ENCODE assay signal across 21 cellular contexts in the genomic region with DNA sequence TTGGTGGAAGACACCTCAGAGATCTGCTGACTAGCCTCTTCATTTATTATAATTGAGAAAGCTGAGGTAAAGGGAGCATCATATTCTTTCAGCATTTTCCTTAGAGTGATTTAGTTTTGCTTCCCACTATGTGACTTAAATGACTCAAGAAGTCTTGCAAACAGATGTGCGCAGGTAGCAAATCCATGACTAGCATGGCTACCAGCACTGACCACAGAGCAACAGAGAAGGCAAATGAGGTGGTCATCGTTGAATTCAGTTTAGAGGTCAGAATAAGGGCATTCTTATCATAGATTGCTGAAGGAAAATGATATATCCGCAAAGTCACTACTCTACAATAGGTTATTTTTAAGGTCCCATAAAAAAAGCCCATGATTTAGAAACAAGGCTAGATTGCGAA.
DNase-seq lines count a peak whose midpoint lies in the region; ATAC-seq, FAIRE-seq and TF ChIP-seq lines count a peak whose summit lies in the region.
"Had no signal": no experiment of that assay in that cellular context is flagged by ENCODE, and none has a peak within 500 bp of the region (broad histone marks: within the 10 kb centered on the region; RNA-seq: fewer than 3 reads in every experiment).

No MANE protein-coding gene starts in this region.

- H3K27me3 Mint-ChIP-seq in activated T-helper 1 cell treated with anti-CD3 and anti-CD28 coated beads, Interleukin-12 subunit alpha, Interleukin-12 subunit beta, Interleukin-2, Interleukin-4 antibody, amounts not matched to agents 30 ng/mL and 10 ng/mL and 1 ng/mL, durations not matched to agents 14 hours and 24 hours and 36 hours (ENCODE audit: insufficient read depth): no peaks in the 10 kb centered on the region

- H3K27ac ChIP-seq in parathyroid adenoma (no peak overlapping the region), psoas muscle (no peak overlapping the region)
- H3K27ac ChIP-seq: adrenal gland, dorsolateral prefrontal cortex, gastrocnemius medialis, pancreas had no signal

- no peaks in the 10 kb centered on the region for H3K9me3 ChIP-seq in parathyroid adenoma (ENCODE audit: control insufficient read depth, low read length)
- H3K9me3 ChIP-seq in psoas muscle: no peaks in the 10 kb centered on the region
- H3K9me3 ChIP-seq: adrenal gland, gastrocnemius medialis, MG63, pancreas had no signal

- peak overlapping the region; percentile 69 for H2AFZ ChIP-seq in parathyroid adenoma

- no peaks in the 10 kb centered on the region for H3K27me3 ChIP-seq in parathyroid adenoma (ENCODE audit: control insufficient read depth, insufficient read depth, low read length)
- H3K27me3 ChIP-seq in psoas muscle (ENCODE audit: insufficient read depth in 3 of 3, low read length in 2 of 3): no peaks in the 10 kb centered on the region
- H3K27me3 ChIP-seq: adrenal gland, dorsolateral prefrontal cortex, gastrocnemius medialis, MG63, pancreas had no signal

- no peak overlapping the region for H3K4me3 Mint-ChIP-seq in activated T-helper 1 cell treated with anti-CD3 and anti-CD28 coated beads, Interleukin-12 subunit alpha, Interleukin-12 subunit beta, Interleukin-2, Interleukin-4 antibody, amounts not matched to agents 30 ng/mL and 10 ng/mL and 1 ng/mL, durations not matched to agents 14 hours and 24 hours and 36 hours
- H3K4me3 Mint-ChIP-seq: type B pancreatic cell had no signal

- no peaks in the 10 kb centered on the region for H3K79me2 ChIP-seq in parathyroid adenoma

- H3K4me3 ChIP-seq in parathyroid adenoma (ENCODE audit: low read depth, low read length) (no peak overlapping the region), psoas muscle (no peak overlapping the region)
- H3K4me3 ChIP-seq: adrenal gland, dorsolateral prefrontal cortex, gastrocnemius medialis, MG63, pancreas had no signal

- 92 to 97% (median 93%) methylated on average over 4 of the region's 4 CpGs for WGBS in psoas muscle, 3 donors

- H3K4me1 ChIP-seq in parathyroid adenoma (peaks cover 10% of the 10 kb centered on the region), psoas muscle (no peaks in the 10 kb centered on the region)
- H3K4me1 ChIP-seq: adrenal gland, gastrocnemius medialis had no signal

- intact Hi-C loops in activated T-helper 1 cell treated with anti-CD3 and anti-CD28 coated beads, Interleukin-12 subunit alpha, Interleukin-12 subunit beta, Interleukin-2, Interleukin-4 antibody, amounts not matched to agents 30 ng/mL and 10 ng/mL and 1 ng/mL, durations not matched to agents 14 hours and 24 hours and 36 hours (cut with micrococcal nuclease): loop anchor here (1.0 kb wide), 1 partner anchor 8 kb away; no protein-coding TSS in a partner anchor
- intact Hi-C loops in psoas muscle (cut with DNase I): no loop called here

- peak; percentile 44 for FAIRE-seq in GM12892 (lab: Jason Lieb, UNC)
- FAIRE-seq: HepG2, pancreas had no signal

- no peak for TF ChIP-seq CTCF in GM20000 (IDR thresholded peaks at IDR 0.05; ENCODE audit: extremely low read depth, missing control alignments)
- TF ChIP-seq CTCF in parathyroid adenoma (IDR thresholded peaks at IDR 0.05): no peak
- no peak for TF ChIP-seq CTCF in psoas muscle (IDR thresholded peaks at IDR 0.05)

- H3K4me2 ChIP-seq in parathyroid adenoma (ENCODE audit: low read length): no peak overlapping the region

- peaks cover 4% of the 10 kb centered on the region for H3K9me3 Mint-ChIP-seq in activated T-helper 1 cell treated with anti-CD3 and anti-CD28 coated beads, Interleukin-12 subunit alpha, Interleukin-12 subunit beta, Interleukin-2, Interleukin-4 antibody, amounts not matched to agents 30 ng/mL and 10 ng/mL and 1 ng/mL, durations not matched to agents 14 hours and 24 hours and 36 hours

- no peak for ATAC-seq in psoas muscle
- no peak for ATAC-seq in GM19324 (IDR thresholded peaks at IDR 0.05; ENCODE audit: low FRiP score, unreplicated experiment)
- ATAC-seq: gastrocnemius medialis; HepG2; stimulated activated naive CD8-positive, alpha-beta T cell treated with anti-CD3 and anti-CD28 coated beads, Interleukin-15, Interleukin-2, amounts not matched to agents 100 U/mL and 50 U/mL, for 24 hours had no signal

- H3K27ac Mint-ChIP-seq in activated T-helper 1 cell treated with anti-CD3 and anti-CD28 coated beads, Interleukin-12 subunit alpha, Interleukin-12 subunit beta, Interleukin-2, Interleukin-4 antibody, amounts not matched to agents 30 ng/mL and 10 ng/mL and 1 ng/mL, durations not matched to agents 14 hours and 24 hours and 36 hours: peak overlapping the region; percentile 53
- H3K27ac Mint-ChIP-seq: type B pancreatic cell had no signal

- peaks cover 6% of the 10 kb centered on the region for H3K36me3 Mint-ChIP-seq in activated T-helper 1 cell treated with anti-CD3 and anti-CD28 coated beads, Interleukin-12 subunit alpha, Interleukin-12 subunit beta, Interleukin-2, Interleukin-4 antibody, amounts not matched to agents 30 ng/mL and 10 ng/mL and 1 ng/mL, durations not matched to agents 14 hours and 24 hours and 36 hours (ENCODE audit: low read depth)
- H3K36me3 Mint-ChIP-seq: type B pancreatic cell had no signal

- no peak for TF ChIP-seq POLR2A in GM12892 (IDR thresholded peaks at IDR 0.05; ENCODE audit: low read depth, low read length)

- H3K9ac ChIP-seq in parathyroid adenoma: no peak overlapping the region

- DNase-seq in GM12892 (ENCODE audit: insufficient read length) (no peak), GM20000 (ENCODE audit: low spot score) (peak; percentile 23), cerebellar cortex (ENCODE audit: low spot score) (no peak), psoas muscle (no peak)
- no peak for DNase-seq in activated T-helper 1 cell treated with anti-CD3 and anti-CD28 coated beads, Interleukin-12 subunit alpha, Interleukin-12 subunit beta, Interleukin-2, Interleukin-4 antibody, amounts not matched to agents 30 ng/mL and 10 ng/mL and 1 ng/mL, durations not matched to agents 14 hours and 24 hours and 36 hours (ENCODE audit: low spot score)
- DNase-seq: adrenal gland; dorsolateral prefrontal cortex; EL; gastrocnemius medialis; MG63; NCI-H1436; NCI-H2171; NCI-H748 treated with DMSO at 0.1 percent for 48 hours; pancreas; SHP77 treated with DMSO at 0.1 percent for 48 hours; stimulated activated CD4-positive, alpha-beta T cell treated with anti-CD3 and anti-CD28 coated beads, Interleukin-2, amount 100 ng/mL, for 24 hours; stimulated activated naive CD8-positive, alpha-beta T cell treated with anti-CD3 and anti-CD28 coated beads, Interleukin-15, Interleukin-2, amounts not matched to agents 100 U/mL and 50 U/mL, for 24 hours had no signal

- H3K36me3 ChIP-seq in parathyroid adenoma (ENCODE audit: control insufficient read depth, insufficient read depth, low read length) (no peaks in the 10 kb centered on the region), psoas muscle (ENCODE audit: insufficient read depth in 1 of 2, low read depth in 1 of 2) (no peaks in the 10 kb centered on the region)
- H3K36me3 ChIP-seq: adrenal gland, gastrocnemius medialis, MG63, pancreas had no signal

- peaks cover 52% of the 10 kb centered on the region for H3K4me1 Mint-ChIP-seq in activated T-helper 1 cell treated with anti-CD3 and anti-CD28 coated beads, Interleukin-12 subunit alpha, Interleukin-12 subunit beta, Interleukin-2, Interleukin-4 antibody, amounts not matched to agents 30 ng/mL and 10 ng/mL and 1 ng/mL, durations not matched to agents 14 hours and 24 hours and 36 hours (ENCODE audit: low read depth)
